ENCODE assay signal across 15 cellular contexts in genomic region chr14:106850913-106851825, GRCh38.
DNase-seq lines count a peak whose midpoint lies in the region; ATAC-seq, FAIRE-seq and TF ChIP-seq lines count a peak whose summit lies in the region.
"Had no signal": no experiment of that assay in that cellular context is flagged by ENCODE, and none has a peak within 500 bp of the region (broad histone marks: within the 10 kb centered on the region; RNA-seq: fewer than 3 reads in every experiment).

No MANE protein-coding gene starts in this region.

- H3K4me1 ChIP-seq in prostate gland (replicated peaks), result no peaks in the 10 kb centered on the region
- H3K4me1 ChIP-seq: vagina had no signal

- DNase-seq in GM18507 (ENCODE audit: extremely low spot score, insufficient read length, low read depth), result no peak
- peak; percentile 44 for DNase-seq in activated B cell treated with CpG ODN at 0.5 μM for 24 hours
- DNase-seq in ACHN, result no peak
- no peak for DNase-seq in AML-193 (lab: John Stamatoyannopoulos, UW)
- no peak for DNase-seq in prostate gland (ENCODE audit: low spot score)
- no peak for DNase-seq in activated effector memory CD4-positive, alpha-beta T cell treated with Interleukin-2 at 50 U/mL for 16 hours
- DNase-seq: activated effector memory CD4-positive, alpha-beta T cell treated with anti-CD3 and anti-CD28 coated beads, Interleukin-2, amount 50 U/mL, for 16 hours; effector CD4-positive, alpha-beta T cell; EL; NCI-H2081 treated with DMSO at 0.1 percent for 48 hours had no signal

- in situ Hi-C loops in ACHN (cut with HindIII; ENCODE audit: low pct_ligation_motif_present, low pct_unique_long_range_greater_than_20kb, low sequenced_read_pairs), result no loop called here

- TF ChIP-seq POLR2A in prostate gland (IDR thresholded peaks at IDR 0.05), result no peak

- no peaks in the 10 kb centered on the region for H3K27me3 ChIP-seq in prostate gland (replicated peaks; ENCODE audit: insufficient read depth)
- H3K27me3 ChIP-seq: vagina had no signal

- CTCF ChIA-PET in activated B cell treated with CpG ODN at 0.5 μM for 24 hours (lab: Charles Lee), result interaction anchor here (1.0 to 17.8 kb wide), 5 partner anchors 9 to 61 kb away, joined by 3 to 398 read pairs (median 11); no protein-coding TSS in a partner anchor

- H3K27ac Mint-ChIP-seq in activated B cell treated with CpG ODN at 0.5 μM for 24 hours, result peak overlapping the region; percentile 97
- H3K27ac Mint-ChIP-seq: T-helper 2 cell treated with Interferon-gamma antibody and Interleukin-4, amounts not matched to agents 5 μg/mL and 100 μg/mL, for 36 hours had no signal

- WGBS in prostate gland, result 81% methylated on average over 20 of the region's 20 CpGs

- no peak overlapping the region for H3K4me3 ChIP-seq in prostate gland
- H3K4me3 ChIP-seq: vagina had no signal

- H3K27me3 Mint-ChIP-seq in activated B cell treated with CpG ODN at 0.5 μM for 24 hours, result no peaks in the 10 kb centered on the region

- POLR2A ChIA-PET in activated B cell treated with CpG ODN at 0.5 μM for 24 hours (lab: Charles Lee), result interaction anchor here (1.6 kb wide), 1 partner anchor 22 kb away, joined by 8 read pairs; no protein-coding TSS in a partner anchor

- H3K36me3 ChIP-seq in prostate gland, result no peaks in the 10 kb centered on the region
- H3K36me3 ChIP-seq: vagina had no signal

- H3K4me3 Mint-ChIP-seq in activated B cell treated with CpG ODN at 0.5 μM for 24 hours, result peak overlapping the region; percentile 90
- H3K4me3 Mint-ChIP-seq: T-helper 2 cell treated with Interferon-gamma antibody and Interleukin-4, amounts not matched to agents 5 μg/mL and 100 μg/mL, for 36 hours had no signal

- no peaks in the 10 kb centered on the region for H3K9me3 ChIP-seq in prostate gland
- H3K9me3 ChIP-seq: vagina had no signal

- peaks cover 2% of the 10 kb centered on the region for H3K36me3 Mint-ChIP-seq in activated B cell treated with CpG ODN at 0.5 μM for 24 hours (ENCODE audit: low read depth)

- no peak overlapping the region for H3K27ac ChIP-seq in prostate gland
- H3K27ac ChIP-seq: HL-60, vagina had no signal

- ATAC-seq in GM21367 (IDR thresholded peaks at IDR 0.05; ENCODE audit: unreplicated experiment), result peak; percentile 43
- peak; percentile 58 for ATAC-seq in HG03159 (IDR thresholded peaks at IDR 0.05; ENCODE audit: unreplicated experiment)
- peak; percentile 78 for ATAC-seq in activated B cell treated with CpG ODN at 0.5 μM for 24 hours (ENCODE audit: low read depth)

- intact Hi-C loops in activated B cell treated with CpG ODN at 0.5 μM for 24 hours (cut with micrococcal nuclease) (loop anchor here (1.0 kb wide), 1 partner anchor 8 kb away; no protein-coding TSS in a partner anchor), prostate gland (cut with DNase I) (no loop called here)

- no peaks in the 10 kb centered on the region for H3K9me3 Mint-ChIP-seq in activated B cell treated with CpG ODN at 0.5 μM for 24 hours
- H3K9me3 Mint-ChIP-seq: T-helper 2 cell treated with Interferon-gamma antibody and Interleukin-4, amounts not matched to agents 5 μg/mL and 100 μg/mL, for 36 hours had no signal

- H3K4me1 Mint-ChIP-seq in activated B cell treated with CpG ODN at 0.5 μM for 24 hours, result peaks cover 78% of the 10 kb centered on the region

- no peak for TF ChIP-seq CTCF in activated B cell treated with CpG ODN at 0.5 μM for 24 hours (IDR thresholded peaks at IDR 0.05)
- no peak for TF ChIP-seq CTCF in prostate gland (IDR thresholded peaks at IDR 0.05)

- FAIRE-seq in GM18507 (lab: Jason Lieb, UNC), result peak; percentile 87
